In the genomic region with DNA sequence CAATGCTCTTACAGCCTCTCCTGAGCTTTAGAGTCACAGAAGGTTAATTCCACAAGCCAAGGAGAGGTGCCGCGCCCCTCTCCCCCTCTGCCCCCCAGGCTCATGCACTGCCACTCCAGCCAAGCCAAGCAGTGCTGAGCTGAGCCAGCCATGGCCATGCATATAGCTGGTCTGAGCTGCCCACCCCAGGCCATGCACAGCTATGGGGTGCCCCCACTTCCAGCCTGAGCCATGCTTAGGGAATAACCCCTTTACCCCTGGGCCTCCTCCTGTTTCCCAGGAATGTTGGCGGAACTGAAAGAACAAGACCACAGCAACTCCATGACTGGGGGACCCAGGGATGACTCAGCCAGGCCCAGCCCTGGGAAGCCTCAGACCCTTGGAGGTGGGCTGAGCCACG, we compare ENCODE assay signal across 23 cellular contexts. TPM values are rescaled to one million over a fixed set of nuclear protein-coding genes. Genes with fewer than 3 reads are reported as not detected.
A peak's percentile ranks its signal among the peaks of the same experiment; 100 is the strongest.
DNase-seq lines count a peak whose midpoint lies in the region; ATAC-seq and TF ChIP-seq lines count a peak whose summit lies in the region.
"Had no signal": no experiment of that assay in that cellular context is flagged by ENCODE, and none has a peak within 500 bp of the region (broad histone marks: within the 10 kb centered on the region; RNA-seq: fewer than 3 reads in every experiment).

No MANE protein-coding gene starts in this region.

- POLR2A ChIA-PET in A673 (lab: Charles Lee; ENCODE audit: low non-redundant PET): no interaction called here

- H3K27ac Mint-ChIP-seq in activated T-helper 17 cell treated with anti-CD3 and anti-CD28 coated beads, Interleukin-2, amount 50 U/mL, for 72 hours: peak overlapping the region; percentile 61
- no peak overlapping the region for H3K27ac Mint-ChIP-seq in chondrocyte (ENCODE audit: unreplicated experiment)
- H3K27ac Mint-ChIP-seq in glutamatergic neuron (ENCODE audit: unreplicated experiment): no peak overlapping the region

- ATAC-seq in activated T-helper 17 cell treated with anti-CD3 and anti-CD28 coated beads, Interleukin-2, amount 50 U/mL, for 72 hours (replicated peaks): no peak
- peak; percentile 16 for ATAC-seq in sciatic nerve
- ATAC-seq: HCT116 had no signal

- intact Hi-C loops in sciatic nerve (cut with DNase I) (no loop called here), A673 (cut with micrococcal nuclease; ENCODE audit: unreplicated experiment) (loop anchor here (10.0 kb wide), 1 partner anchor 1402 kb away; no protein-coding TSS in a partner anchor)

- no peaks in the 10 kb centered on the region for H3K9me3 ChIP-seq in A673 (ENCODE audit: low read depth, low read length, poor library complexity, severe bottlenecking)

- no peak overlapping the region for H3K27ac ChIP-seq in A673 (ENCODE audit: low read depth, low read length, poor library complexity, severe bottlenecking)
- H3K27ac ChIP-seq: KMS-11, PC-9 had no signal

- H3K27me3 Mint-ChIP-seq in activated T-helper 17 cell treated with anti-CD3 and anti-CD28 coated beads, Interleukin-2, amount 50 U/mL, for 72 hours: no peaks in the 10 kb centered on the region
- H3K27me3 Mint-ChIP-seq in chondrocyte (ENCODE audit: low read depth): no peaks in the 10 kb centered on the region
- H3K27me3 Mint-ChIP-seq in glutamatergic neuron (ENCODE audit: unreplicated experiment): peaks cover 12% of the 10 kb centered on the region

- no peaks in the 10 kb centered on the region for H3K4me1 ChIP-seq in A673 (ENCODE audit: insufficient read depth, low read length, poor library complexity, severe bottlenecking)

- no peak for TF ChIP-seq CTCF in chondrocyte (IDR thresholded peaks at IDR 0.05)
- TF ChIP-seq CTCF in glutamatergic neuron (IDR thresholded peaks at IDR 0.05; ENCODE audit: partially characterized antibody, unreplicated experiment): no peak
- TF ChIP-seq CTCF in A673 (conservative IDR thresholded peaks at IDR 0.05; ENCODE audit: low read depth, low read length): no peak

- no peaks in the 10 kb centered on the region for H3K27me3 ChIP-seq in A673 (replicated peaks; ENCODE audit: insufficient read depth, low read depth, low read length, poor library complexity)

- H3K4me1 Mint-ChIP-seq in activated T-helper 17 cell treated with anti-CD3 and anti-CD28 coated beads, Interleukin-2, amount 50 U/mL, for 72 hours: no peaks in the 10 kb centered on the region
- H3K4me1 Mint-ChIP-seq in chondrocyte (ENCODE audit: low read depth) (no peaks in the 10 kb centered on the region), glutamatergic neuron (ENCODE audit: low read depth, unreplicated experiment) (peaks cover 3% of the 10 kb centered on the region)

- H3K36me3 ChIP-seq in A673 (ENCODE audit: insufficient read depth, low read length, poor library complexity, severe bottlenecking): no peaks in the 10 kb centered on the region

- no peaks in the 10 kb centered on the region for H3K9me3 Mint-ChIP-seq in activated T-helper 17 cell treated with anti-CD3 and anti-CD28 coated beads, Interleukin-2, amount 50 U/mL, for 72 hours
- no peaks in the 10 kb centered on the region for H3K9me3 Mint-ChIP-seq in chondrocyte (ENCODE audit: low read depth)
- no peaks in the 10 kb centered on the region for H3K9me3 Mint-ChIP-seq in glutamatergic neuron (ENCODE audit: unreplicated experiment)

- peaks cover 73% of the 10 kb centered on the region for H3K36me3 Mint-ChIP-seq in activated T-helper 17 cell treated with anti-CD3 and anti-CD28 coated beads, Interleukin-2, amount 50 U/mL, for 72 hours (ENCODE audit: low read depth)
- H3K36me3 Mint-ChIP-seq in chondrocyte (ENCODE audit: low read depth): peaks cover 4% of the 10 kb centered on the region
- peaks cover 5% of the 10 kb centered on the region for H3K36me3 Mint-ChIP-seq in glutamatergic neuron (ENCODE audit: unreplicated experiment)

- no peak overlapping the region for H3K4me3 Mint-ChIP-seq in activated T-helper 17 cell treated with anti-CD3 and anti-CD28 coated beads, Interleukin-2, amount 50 U/mL, for 72 hours
- H3K4me3 Mint-ChIP-seq in chondrocyte (ENCODE audit: unreplicated experiment) (no peak overlapping the region), glutamatergic neuron (ENCODE audit: unreplicated experiment) (no peak overlapping the region)

- no TSS peak for BruUV-seq in A673 (replicated peaks; lab: Mats Ljungman, UMichigan)

- CTCF ChIA-PET in A673 (lab: Charles Lee): interaction anchor here (1.1 kb wide), 1 partner anchor 1538 kb away, joined by 3 read pairs; no protein-coding TSS in a partner anchor

- peak; percentile 46 for DNase-seq in activated effector memory CD4-positive, alpha-beta T cell treated with anti-CD3 and anti-CD28 coated beads, Interleukin-2, amount 50 U/mL, for 16 hours
- no peak for DNase-seq in activated effector memory CD4-positive, alpha-beta T cell treated with Interleukin-2 at 50 U/mL for 16 hours
- DNase-seq in chondrocyte (ENCODE audit: low spot score) (peak; percentile 75), sciatic nerve (ENCODE audit: low spot score) (no peak), glutamatergic neuron (no peak), UCSD-AML1 (lab: John Stamatoyannopoulos, UW; ENCODE audit: unreplicated experiment) (no peak), A673 (ENCODE audit: low spot score) (no peak)
- DNase-seq: 8988T, Calu3, DND-41, IMR-90, NCI-H1048, NCI-H1417, NCI-H1694, NCI-H2081, NCI-H2227 treated with DMSO at 0.1 percent for 48 hours, NCI-H526 treated with DMSO at 0.1 percent for 48 hours, PC-9, Right ventricle myocardium superior, RPMI8226 had no signal

- H3K4me3 ChIP-seq in A673 (ENCODE audit: low read depth, low read length, poor library complexity, severe bottlenecking): no peak overlapping the region
- H3K4me3 ChIP-seq: PC-9 had no signal

RNA-seq across cellular contexts. Expression of a gene that starts 34.0 kb away (rescaled TPM):
- total RNA-seq in activated T-helper 17 cell treated with anti-CD3 and anti-CD28 coated beads, Interleukin-2, amount 50 U/mL, for 72 hours: 10 to 100 TPM; 49.6 to 83.9 TPM
- total RNA-seq in chondrocyte: 27.2 to 32.6 TPM (median 29.0 TPM) in 3 replicates
- total RNA-seq in sciatic nerve: 31.7 TPM
- 27.3 TPM for total RNA-seq in glutamatergic neuron (ENCODE audit: unreplicated experiment)
- total RNA-seq in A673 (2021): 75.1 and 76.3 TPM in 2 replicates

RNA-seq across cellular contexts. Expression of a gene that starts 51.9 kb away (rescaled TPM):
- 10 to 100 TPM; 43.0 to 48.8 TPM for total RNA-seq in activated T-helper 17 cell treated with anti-CD3 and anti-CD28 coated beads, Interleukin-2, amount 50 U/mL, for 72 hours
- total RNA-seq in chondrocyte (39.7 to 49.3 TPM (median 41.6 TPM) in 3 replicates), sciatic nerve (71.6 TPM), glutamatergic neuron (ENCODE audit: unreplicated experiment) (48.5 TPM), A673 (2021) (53.8 and 56.7 TPM in 2 replicates)

RNA-seq across cellular contexts. Expression of a gene that starts 55.5 kb away (rescaled TPM):
- 10 to 100 TPM; 36.0 to 68.1 TPM for total RNA-seq in activated T-helper 17 cell treated with anti-CD3 and anti-CD28 coated beads, Interleukin-2, amount 50 U/mL, for 72 hours
- 7.1 to 14.5 TPM (median 8.3 TPM) in 3 replicates for total RNA-seq in chondrocyte
- total RNA-seq in sciatic nerve: 2.4 TPM
- total RNA-seq in glutamatergic neuron (ENCODE audit: unreplicated experiment): 57.9 TPM
- 24.6 and 24.7 TPM in 2 replicates for total RNA-seq in A673 (2021)

Comparison
In these comparisons a context has a peak if more than half of its experiments do, and no peak if none do; other contexts are left out.
1. DNase-seq: peak in activated effector memory CD4-positive, alpha-beta T cell treated with anti-CD3 and anti-CD28 coated beads, Interleukin-2, amount 50 U/mL, for 16 hours (single experiment) and chondrocyte (single experiment); none in activated effector memory CD4-positive, alpha-beta T cell treated with Interleukin-2 at 50 U/mL for 16 hours (single experiment), sciatic nerve (single experiment), glutamatergic neuron (single experiment), UCSD-AML1 (single experiment) and A673 (single experiment).